Comparison of ENCODE assay signal across 9 cellular contexts in genomic region chr11:58675344-58676155, GRCh38. TPM values are rescaled to one million over a fixed set of nuclear protein-coding genes. Genes with fewer than 3 reads are reported as not detected.
DNase-seq lines count a peak whose midpoint lies in the region; ATAC-seq and TF ChIP-seq lines count a peak whose summit lies in the region.
"Had no signal": no experiment of that assay in that cellular context is flagged by ENCODE, and none has a peak within 500 bp of the region (broad histone marks: within the 10 kb centered on the region; RNA-seq: fewer than 3 reads in every experiment).

No MANE protein-coding gene starts in this region.

- no peak overlapping the region for H2BK120ac ChIP-seq in mesendoderm (ENCODE audit: low read depth, low read length)

- peak; percentile 99 for TF ChIP-seq CTCF in AG09309 (IDR thresholded peaks at IDR 0.05; ENCODE audit: control insufficient read depth, insufficient read depth, low read depth, low read length, missing control alignments)

- no CpG with 5 or more reads among the region's 13 CpGs for WGBS in mesendoderm (ENCODE audit: extremely low coverage, insufficient coverage, low lambda C conversion rate)

- no peaks in the 10 kb centered on the region for H3K79me2 ChIP-seq in mesendoderm (ENCODE audit: control insufficient read depth, insufficient read depth, low read length)

- H2AK5ac ChIP-seq in mesendoderm (ENCODE audit: low read length) = no peak overlapping the region

- ATAC-seq in GM18502 (IDR thresholded peaks at IDR 0.05; ENCODE audit: poor library complexity, unreplicated experiment) = peak; percentile 93
- ATAC-seq in HG02943 (IDR thresholded peaks at IDR 0.05; ENCODE audit: low read depth, unreplicated experiment) = peak; percentile 91

- no peak overlapping the region for H4K5ac ChIP-seq in mesendoderm (ENCODE audit: low read length)

- no peaks in the 10 kb centered on the region for H3K79me1 ChIP-seq in mesendoderm (ENCODE audit: low read length)

- DNase-seq in AG09309 (ENCODE audit: low read depth) = peak; percentile 11
- DNase-seq in NCI-H2227 (lab: John Stamatoyannopoulos, UW; ENCODE audit: unreplicated experiment) = peak; percentile 72
- DNase-seq in activated CD4-positive, alpha-beta T cell treated with anti-CD3 and anti-CD28 coated beads, Interleukin-2, amount 50 U/mL, for 4 hours = peak; percentile 74 to 76
- DNase-seq in effector CD4-positive, alpha-beta T cell = peak; percentile 64
- DNase-seq in mesendoderm = peak; percentile 63
- DNase-seq in stimulated activated CD8-positive, alpha-beta memory T cell treated with anti-CD3 and anti-CD28 coated beads, Interleukin-15, amount 100 ng/mL, for 48 hours (ENCODE audit: low read depth in 2 of 2) = peak; percentile 45 to 49

- H3K27me3 ChIP-seq in mesendoderm (ENCODE audit: insufficient read depth, low read length, poor library complexity) = no peaks in the 10 kb centered on the region

- no peak overlapping the region for H4K8ac ChIP-seq in mesendoderm (ENCODE audit: low read depth, low read length)

- H3K4me3 ChIP-seq in AG09309 (ENCODE audit: control insufficient read depth, low read depth, low read length) (no peak overlapping the region), mesendoderm (ENCODE audit: low read length) (no peak overlapping the region)

- H3K4me1 ChIP-seq in mesendoderm (ENCODE audit: control insufficient read depth, low read depth, low read length) = no peaks in the 10 kb centered on the region

- no peak overlapping the region for H3K56ac ChIP-seq in mesendoderm (ENCODE audit: low read length)

- H3K18ac ChIP-seq in mesendoderm (ENCODE audit: low read length) = no peak overlapping the region

- no peak overlapping the region for H3K9ac ChIP-seq in mesendoderm (ENCODE audit: low read length)

- no peak overlapping the region for H3K4ac ChIP-seq in mesendoderm (ENCODE audit: low read depth, low read length)

- no peaks in the 10 kb centered on the region for H3K36me3 ChIP-seq in mesendoderm (ENCODE audit: control insufficient read depth, insufficient read depth, low read length)

- no peak overlapping the region for H3K4me2 ChIP-seq in mesendoderm (ENCODE audit: low read length)

- no peak overlapping the region for H2BK15ac ChIP-seq in mesendoderm (replicated peaks; ENCODE audit: low read depth)

- no peak overlapping the region for H3K27ac ChIP-seq in mesendoderm (ENCODE audit: low read depth, low read length)

- no peak overlapping the region for H3K23ac ChIP-seq in mesendoderm (ENCODE audit: low read length)

- H2BK5ac ChIP-seq in mesendoderm (ENCODE audit: low read length) = no peak overlapping the region

RNA-seq across cellular contexts. Expression of gene CNTF, which starts 53.1 kb away (rescaled TPM):
- 0.72 TPM for polyA plus RNA-seq in mesendoderm (2013, experiment 1 of 2)
- polyA plus RNA-seq in mesendoderm (2013, experiment 2 of 2) = 0.69 TPM

RNA-seq across cellular contexts. Expression of gene GLYAT, which starts 56.2 kb away (rescaled TPM):
- not detected for polyA plus RNA-seq in mesendoderm (2013, experiment 1 of 2)
- polyA plus RNA-seq in mesendoderm (2013, experiment 2 of 2) = not detected
- polyA plus RNA-seq: IgD-negative memory B cell had no signal

Comparison
In these comparisons a context has a peak if more than half of its experiments do, and no peak if none do; other contexts are left out.
1. DNase-seq: peak in every context shown above with its lines; median percentile 75 in activated CD4-positive, alpha-beta T cell treated with anti-CD3 and anti-CD28 coated beads, Interleukin-2, amount 50 U/mL, for 4 hours; 72 in NCI-H2227; 64 in effector CD4-positive, alpha-beta T cell; 63 in mesendoderm; 47 in stimulated activated CD8-positive, alpha-beta memory T cell treated with anti-CD3 and anti-CD28 coated beads, Interleukin-15, amount 100 ng/mL, for 48 hours; 11 in AG09309.